In the genomic region with DNA sequence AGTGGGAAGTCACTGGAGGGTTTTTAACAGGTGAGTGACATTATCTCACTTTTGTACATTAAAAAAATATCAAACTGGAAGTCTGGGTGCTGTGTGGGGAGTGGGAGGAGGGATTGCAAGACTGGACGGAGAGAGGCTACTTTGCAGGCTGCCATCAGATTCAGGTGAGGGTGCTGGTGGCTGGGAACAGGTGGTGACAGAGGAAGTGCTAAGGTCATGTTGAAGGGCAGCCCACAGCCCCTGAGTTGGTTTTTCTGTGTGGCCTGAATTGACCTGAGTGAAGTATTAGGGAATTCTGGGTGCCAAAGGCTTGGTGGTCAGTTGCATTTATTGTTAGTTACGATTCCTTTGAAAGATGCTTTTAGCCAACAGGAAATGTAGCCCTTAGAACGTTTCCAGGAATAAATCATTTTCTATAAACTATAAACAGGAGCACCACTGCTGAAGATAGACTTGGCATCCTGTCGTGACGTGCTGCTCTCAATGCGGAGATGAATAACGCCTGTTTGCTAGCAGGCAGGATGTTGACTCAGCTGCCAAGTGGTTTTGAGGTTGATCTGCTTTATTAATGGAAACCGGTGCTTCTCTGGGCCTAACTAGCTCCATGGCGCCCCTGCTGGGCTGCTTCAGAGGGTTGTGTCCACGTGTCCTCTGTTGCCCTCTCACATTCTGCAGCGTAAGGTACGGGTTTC, we compare ENCODE assay signal across 8 cellular contexts.
DNase-seq lines count a peak whose midpoint lies in the region; ATAC-seq and TF ChIP-seq lines count a peak whose summit lies in the region.

No MANE protein-coding gene starts in this region.

- peaks cover 15% of the 10 kb centered on the region for H3K9me3 Mint-ChIP-seq in MCF 10A (ENCODE audit: unreplicated experiment)
- peaks cover 3% of the 10 kb centered on the region for H3K9me3 Mint-ChIP-seq in activated naive CD4-positive, alpha-beta T cell treated with anti-CD3 and anti-CD28 coated beads for 36 hours
- no peaks in the 10 kb centered on the region for H3K9me3 Mint-ChIP-seq in mesothelial cell of epicardium

- H3K36me3 Mint-ChIP-seq in MCF 10A (ENCODE audit: insufficient read depth, unreplicated experiment) (no peaks in the 10 kb centered on the region), mesothelial cell of epicardium (no peaks in the 10 kb centered on the region)
- H3K36me3 Mint-ChIP-seq in activated naive CD4-positive, alpha-beta T cell treated with anti-CD3 and anti-CD28 coated beads for 36 hours (ENCODE audit: low read depth), result no peaks in the 10 kb centered on the region

- no peaks in the 10 kb centered on the region for H3K4me1 ChIP-seq in breast epithelium

- no peaks in the 10 kb centered on the region for H3K9me3 ChIP-seq in breast epithelium

- peak; percentile 34 for TF ChIP-seq CTCF in MCF 10A (IDR thresholded peaks at IDR 0.05; ENCODE audit: unreplicated experiment)
- TF ChIP-seq CTCF in breast epithelium (IDR thresholded peaks at IDR 0.05), result no peak
- TF ChIP-seq CTCF in mesothelial cell of epicardium (IDR thresholded peaks at IDR 0.05; ENCODE audit: unreplicated experiment), result no peak

- no TSS peak for BruUV-seq in MCF 10A (replicated peaks; lab: Mats Ljungman, UMichigan)

- H3K4me3 Mint-ChIP-seq in MCF 10A (ENCODE audit: unreplicated experiment) (no peak overlapping the region), mesothelial cell of epicardium (no peak overlapping the region)
- H3K4me3 Mint-ChIP-seq in activated naive CD4-positive, alpha-beta T cell treated with anti-CD3 and anti-CD28 coated beads for 36 hours, result no peak overlapping the region

- POLR2A ChIA-PET in MCF 10A (lab: Yijun Ruan, JAX), result no interaction called here

- CTCF ChIA-PET in MCF 10A (lab: Yijun Ruan, JAX), result no interaction called here
- CTCF ChIA-PET in activated naive CD4-positive, alpha-beta T cell treated with anti-CD3 and anti-CD28 coated beads for 36 hours (lab: Charles Lee), result no interaction called here

- ATAC-seq in HG03460 (IDR thresholded peaks at IDR 0.05; ENCODE audit: unreplicated experiment), result peak; percentile 91

- H3K36me3 ChIP-seq in breast epithelium, result no peaks in the 10 kb centered on the region

- no peak overlapping the region for H3K4me3 ChIP-seq in breast epithelium

- intact Hi-C loops in MCF 10A (cut with micrococcal nuclease), result no loop called here
- intact Hi-C loops in breast epithelium (cut with DNase I; ENCODE audit: low total_unique reads), result no loop called here
- intact Hi-C loops in activated naive CD4-positive, alpha-beta T cell treated with anti-CD3 and anti-CD28 coated beads for 36 hours (cut with micrococcal nuclease), result loop anchor here (1.0 to 10.0 kb wide), 4 partner anchors 74 to 787 kb away; no protein-coding TSS in a partner anchor

- peak overlapping the region in 1 of 2 donors; percentile 38 for H3K27ac ChIP-seq in breast epithelium

- peak; percentile 83 for DNase-seq in MCF 10A (ENCODE audit: unreplicated experiment)
- DNase-seq in breast epithelium (ENCODE audit: low spot score in 2 of 2), result no peak
- DNase-seq in NOMO-1 treated with DMSO at 0.1 percent for 48 hours (lab: John Stamatoyannopoulos, UW; ENCODE audit: unreplicated experiment), result peak; percentile 45
- peak; percentile 87 for DNase-seq in activated naive CD4-positive, alpha-beta T cell treated with anti-CD3 and anti-CD28 coated beads for 36 hours
- DNase-seq in iPS DF 19.7 (ENCODE audit: low read depth, low spot score), result peak; percentile 52
- peak; percentile 3 for DNase-seq in stimulated activated CD8-positive, alpha-beta memory T cell treated with anti-CD3 and anti-CD28 coated beads, Interleukin-15, amount 100 ng/mL, for 24 hours (ENCODE audit: low read depth)
- no peak for DNase-seq in mesothelial cell of epicardium (ENCODE audit: low spot score in 2 of 2, unreplicated experiment in 2 of 2)

- H3K4me1 Mint-ChIP-seq in MCF 10A (ENCODE audit: insufficient read depth, unreplicated experiment), result peaks cover 4% of the 10 kb centered on the region
- H3K4me1 Mint-ChIP-seq in activated naive CD4-positive, alpha-beta T cell treated with anti-CD3 and anti-CD28 coated beads for 36 hours (ENCODE audit: low read depth), result peaks cover 11% of the 10 kb centered on the region
- no peaks in the 10 kb centered on the region for H3K4me1 Mint-ChIP-seq in mesothelial cell of epicardium

- no peak for TF ChIP-seq POLR2A in breast epithelium (IDR thresholded peaks at IDR 0.05)

- no peaks in the 10 kb centered on the region for H3K27me3 Mint-ChIP-seq in MCF 10A (ENCODE audit: insufficient read depth, unreplicated experiment)
- peaks cover 12% of the 10 kb centered on the region for H3K27me3 Mint-ChIP-seq in activated naive CD4-positive, alpha-beta T cell treated with anti-CD3 and anti-CD28 coated beads for 36 hours (ENCODE audit: low read depth)
- H3K27me3 Mint-ChIP-seq in mesothelial cell of epicardium (ENCODE audit: low read depth), result no peaks in the 10 kb centered on the region

- no peaks in the 10 kb centered on the region for H3K27me3 ChIP-seq in breast epithelium

- H3K27ac Mint-ChIP-seq in MCF 10A (ENCODE audit: low read depth, unreplicated experiment) (peak overlapping the region; percentile 51), mesothelial cell of epicardium (no peak overlapping the region)
- H3K27ac Mint-ChIP-seq in activated naive CD4-positive, alpha-beta T cell treated with anti-CD3 and anti-CD28 coated beads for 36 hours, result peak overlapping the region; percentile 89

Comparison
In these comparisons a context has a peak if more than half of its experiments do, and no peak if none do; other contexts are left out.
1. DNase-seq: peak in MCF 10A (single experiment), NOMO-1 treated with DMSO at 0.1 percent for 48 hours (single experiment), activated naive CD4-positive, alpha-beta T cell treated with anti-CD3 and anti-CD28 coated beads for 36 hours (single experiment), iPS DF 19.7 (single experiment) and stimulated activated CD8-positive, alpha-beta memory T cell treated with anti-CD3 and anti-CD28 coated beads, Interleukin-15, amount 100 ng/mL, for 24 hours (single experiment); none in breast epithelium (0 of 2) and mesothelial cell of epicardium (0 of 2).